In the genomic region with DNA sequence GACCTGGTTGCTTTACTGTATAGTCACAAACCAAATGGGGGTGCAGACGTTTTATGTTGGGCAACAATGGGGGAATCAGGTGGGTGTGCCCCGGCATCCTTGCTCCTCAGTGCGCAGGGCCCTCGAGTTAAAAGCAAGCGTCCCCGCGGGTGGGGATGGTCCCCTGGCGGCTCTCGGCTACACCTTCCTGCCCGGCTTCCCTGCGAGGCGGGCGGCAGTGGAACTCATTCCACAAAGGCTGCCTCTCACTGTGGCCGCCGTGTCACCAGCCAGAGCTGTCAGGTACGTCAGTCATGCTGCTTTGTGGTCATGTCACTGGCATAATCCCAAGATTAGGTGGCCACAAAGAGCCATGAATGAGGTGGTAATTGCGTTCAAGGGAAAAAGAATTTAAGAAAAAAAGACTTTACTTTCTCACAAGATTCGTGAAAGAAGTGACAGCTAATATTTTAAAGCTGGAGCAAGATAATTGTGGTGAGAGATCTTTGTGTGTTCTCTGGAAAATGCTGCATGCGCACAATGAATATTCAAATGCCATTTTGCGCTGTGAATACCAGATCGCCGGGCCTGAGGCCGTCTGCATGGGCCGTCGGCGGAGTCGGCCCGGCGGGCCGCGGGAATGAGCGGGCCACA, we compare ENCODE assay signal across 8 cellular contexts.
DNase-seq lines count a peak whose midpoint lies in the region; ATAC-seq and TF ChIP-seq lines count a peak whose summit lies in the region.

No MANE protein-coding gene starts in this region.

- intact Hi-C loops in esophagus muscularis mucosa (cut with DNase I) (no loop called here), psoas muscle (cut with DNase I) (no loop called here)

- H3K27me3 ChIP-seq in BJ (ENCODE audit: control insufficient read depth, insufficient read depth, low read length) (no peaks in the 10 kb centered on the region), esophagus muscularis mucosa (peaks cover 0 to 41% (median 2%) of the 10 kb centered on the region in 4 donors), psoas muscle (ENCODE audit: insufficient read depth in 3 of 3, low read length in 2 of 3) (peaks cover 0 to 5% (median 0%) of the 10 kb centered on the region in 3 donors)

- H3K4me1 ChIP-seq in esophagus muscularis mucosa (peaks cover 7 to 22% (median 16%) of the 10 kb centered on the region in 4 donors), psoas muscle (no peaks in the 10 kb centered on the region)

- CTCF ChIA-PET in BJ (lab: Yijun Ruan, JAX): no interaction called here

- no peak for DNase-seq in BJ (ENCODE audit: low read depth)
- no peak for DNase-seq in esophagus muscularis mucosa (ENCODE audit: extremely low spot score)
- no peak for DNase-seq in psoas muscle
- no peak for DNase-seq in dedifferentiated amniotic fluid mesenchymal stem cell (ENCODE audit: extremely low spot score)
- no peak for DNase-seq in GDM1 (lab: John Stamatoyannopoulos, UW)

- H3K9me3 ChIP-seq in esophagus muscularis mucosa (no peaks in the 10 kb centered on the region), psoas muscle (no peaks in the 10 kb centered on the region)

- peak overlapping the region; percentile 54 for H3K4me3 ChIP-seq in BJ (ENCODE audit: low read depth, low read length)
- peak overlapping the region; percentile 66 to 72 (median 69) for H3K4me3 ChIP-seq in esophagus muscularis mucosa
- H3K4me3 ChIP-seq in psoas muscle: peak overlapping the region; percentile 78

- ATAC-seq in GM21786 (IDR thresholded peaks at IDR 0.05; ENCODE audit: unreplicated experiment) (peak; percentile 10), psoas muscle (no peak), GM18517 (IDR thresholded peaks at IDR 0.05; ENCODE audit: unreplicated experiment) (no peak)

- 36% methylated on average over 30 of the region's 32 CpGs for WGBS in esophagus muscularis mucosa
- 42 to 60% (median 43%) methylated on average over 32 of the region's 32 CpGs for WGBS in psoas muscle, 3 donors

- H3K36me3 ChIP-seq in BJ (ENCODE audit: control insufficient read depth, insufficient read depth, low read length) (no peaks in the 10 kb centered on the region), esophagus muscularis mucosa (no peaks in the 10 kb centered on the region), psoas muscle (ENCODE audit: insufficient read depth in 1 of 2, low read depth in 1 of 2) (no peaks in the 10 kb centered on the region)

- H3K27ac ChIP-seq in VCaP (peak overlapping the region; percentile 57; the same call in 1 of the 2 replicates), esophagus muscularis mucosa (replicated peaks in 1 of 4) (peak overlapping the region in 1 of 4 donors; percentile 44), psoas muscle (no peak overlapping the region)

- TF ChIP-seq CTCF in BJ (IDR thresholded peaks at IDR 0.05; ENCODE audit: insufficient read depth, low read depth, low read length) (no peak), VCaP (conservative IDR thresholded peaks at IDR 0.05) (no peak), esophagus muscularis mucosa (IDR thresholded peaks at IDR 0.05) (no peak), psoas muscle (IDR thresholded peaks at IDR 0.05) (no peak)

- no peak for TF ChIP-seq EP300 in esophagus muscularis mucosa (IDR thresholded peaks at IDR 0.05)

- POLR2A ChIA-PET in BJ (lab: Charles Lee): no interaction called here

- no peak for TF ChIP-seq POLR2A in esophagus muscularis mucosa (IDR thresholded peaks at IDR 0.05; ENCODE audit: low read depth)
